8 cellular contexts compared by ENCODE assay signal in the genomic region with DNA sequence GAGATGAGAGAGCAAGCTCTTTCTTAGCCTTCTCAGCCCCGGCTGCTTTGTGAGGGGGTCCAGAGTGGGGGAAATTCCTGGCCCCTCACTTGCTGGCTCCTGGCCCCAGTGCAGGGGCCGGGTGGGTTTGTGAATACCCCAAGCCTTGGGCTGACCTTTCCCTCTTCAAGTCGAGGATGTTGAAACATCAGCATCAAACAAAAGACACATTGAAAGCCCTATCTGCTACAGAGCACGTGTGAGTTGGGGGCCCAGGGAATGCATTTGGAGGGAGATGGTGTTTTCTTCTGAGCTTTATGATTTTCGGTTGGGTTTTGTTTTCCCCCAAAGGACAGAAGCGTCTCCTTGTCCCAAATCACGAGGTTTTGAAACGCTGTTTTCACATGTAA. TPM values are rescaled to one million over a fixed set of nuclear protein-coding genes. Genes with fewer than 3 reads are reported as not detected.
DNase-seq lines count a peak whose midpoint lies in the region; ATAC-seq and TF ChIP-seq lines count a peak whose summit lies in the region.

No MANE protein-coding gene starts in this region.

- TF ChIP-seq CTCF in heart right ventricle (IDR thresholded peaks at IDR 0.05) = no peak

- peaks cover 35 to 76% (median 64%) of the 10 kb centered on the region in 9 donors for H3K4me1 ChIP-seq in heart right ventricle
- peaks cover 61% of the 10 kb centered on the region for H3K4me1 ChIP-seq in mucosa of stomach (ENCODE audit: control insufficient read depth, insufficient read depth, low read length)
- H3K4me1 ChIP-seq in aorta (ENCODE audit: control insufficient read depth in 1 of 2, insufficient read depth in 2 of 2, low read length in 2 of 2) = peaks cover 0 to 2% of the 10 kb centered on the region in 2 donors

- intact Hi-C loops in heart right ventricle (cut with DNase I) = loop anchor here (1.0 to 10.0 kb wide), 14 partner anchors 41 to 1027 kb away; no protein-coding TSS in a partner anchor
- intact Hi-C loops in Right ventricle myocardium inferior (cut with DNase I) = loop anchor here (1.0 to 5.0 kb wide), 3 partner anchors 41 to 124 kb away; no protein-coding TSS in a partner anchor
- intact Hi-C loops in aorta (cut with DNase I) = loop anchor here (2.0 to 5.0 kb wide), 5 partner anchors 31 to 106 kb away; no protein-coding TSS in a partner anchor

- peak overlapping the region; percentile 87 for H3K9ac ChIP-seq in mucosa of stomach (ENCODE audit: low read length)

- no peaks in the 10 kb centered on the region for H3K9me3 ChIP-seq in heart right ventricle
- no peaks in the 10 kb centered on the region for H3K9me3 ChIP-seq in mucosa of stomach (ENCODE audit: control insufficient read depth, low read length)
- no peaks in the 10 kb centered on the region for H3K9me3 ChIP-seq in aorta (ENCODE audit: control insufficient read depth, low read length)

- no peak for ATAC-seq in heart right ventricle
- no peak for ATAC-seq in Right ventricle myocardium inferior
- ATAC-seq in aorta (ENCODE audit: low FRiP score) = no peak
- ATAC-seq in HG02610 (IDR thresholded peaks at IDR 0.05; ENCODE audit: unreplicated experiment) = no peak
- no peak for ATAC-seq in esophagus mucosa

- H3K27me3 ChIP-seq in heart right ventricle (no peaks in the 10 kb centered on the region), mucosa of stomach (ENCODE audit: control insufficient read depth, insufficient read depth, low read length) (no peaks in the 10 kb centered on the region), aorta (ENCODE audit: control insufficient read depth in 1 of 2, insufficient read depth in 2 of 2, low read length in 1 of 2) (no peaks in the 10 kb centered on the region)

- peak overlapping the region; percentile 97 to 100 (median 99) for H3K27ac ChIP-seq in heart right ventricle
- H3K27ac ChIP-seq in cingulate gyrus (ENCODE audit: low read depth, low read length) = peak overlapping the region; percentile 11
- H3K27ac ChIP-seq in aorta (ENCODE audit: low read depth in 1 of 2, low read length in 2 of 2) = peak overlapping the region; percentile 68 to 93

- 17 to 19% methylated on average over 8 of the region's 8 CpGs for WGBS in heart right ventricle, 2 donors
- whole genome bisulfite sequencing in aorta, 2 donors = 5% methylated on average over 8 of the region's 8 CpGs

- H3K4me3 ChIP-seq in heart right ventricle (peak overlapping the region in 9 of 10 donors; percentile 84 to 98 (median 92)), mucosa of stomach (ENCODE audit: low read length) (peak overlapping the region; percentile 74), aorta (ENCODE audit: low read length in 2 of 2) (peak overlapping the region; percentile 54 to 97)

- H3K36me3 ChIP-seq in heart right ventricle (no peaks in the 10 kb centered on the region), mucosa of stomach (ENCODE audit: control insufficient read depth, insufficient read depth, low read length) (no peaks in the 10 kb centered on the region), aorta (ENCODE audit: control insufficient read depth in 1 of 2, insufficient read depth in 2 of 2, low read length in 1 of 2) (no peaks in the 10 kb centered on the region)

- no peak for DNase-seq in heart right ventricle
- DNase-seq in Right ventricle myocardium inferior (ENCODE audit: missing footprints) = no peak
- no peak for DNase-seq in aorta
- DNase-seq in NCI-H2029 treated with DMSO at 0.1 percent for 48 hours (lab: John Stamatoyannopoulos, UW) = no peak

RNA-seq across cellular contexts. Expression of gene ZMIZ1, which starts 2.8 kb away (rescaled TPM):
- total RNA-seq in heart right ventricle (10 to 100 TPM; 40.4 to 61.5 (median 50.8) TPM), Right ventricle myocardium inferior (48.8 TPM), aorta (10 to 100 TPM; 48.5 to 84.1 TPM), esophagus mucosa (43.8 TPM)
- polyA plus RNA-seq in heart right ventricle (10 to 100 TPM; 24.2 to 26.8 TPM), aorta (1 to 10 TPM; 7.8 to 8.0 TPM)

Comparison
In these comparisons a context has a peak if more than half of its experiments do, and no peak if none do; other contexts are left out.
1. H3K27ac ChIP-seq: peak in every context shown above with its lines; median percentile 99 in heart right ventricle; 80 in aorta; 11 in cingulate gyrus.